ENCODE assay signal across 12 cellular contexts in the genomic region with DNA sequence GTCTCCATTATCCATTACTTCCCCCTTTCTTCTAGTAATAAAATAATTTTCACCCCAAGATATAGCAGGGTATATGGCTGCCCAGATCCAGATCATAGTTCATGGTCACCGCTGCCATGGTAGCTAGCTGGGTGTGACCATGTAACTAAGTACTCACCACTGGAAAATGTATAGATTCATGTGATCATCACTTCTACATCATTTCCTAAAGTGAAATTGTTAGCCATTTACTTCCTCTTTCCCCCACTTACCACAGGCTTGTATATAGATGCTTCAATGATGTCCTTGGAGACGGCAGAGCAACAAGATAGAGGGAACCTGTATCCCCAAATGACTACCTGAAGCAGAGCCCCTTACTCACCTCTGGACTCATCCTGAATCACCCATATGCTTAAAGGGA. TPM values are rescaled to one million over a fixed set of nuclear protein-coding genes. Genes with fewer than 3 reads are reported as not detected.
DNase-seq lines count a peak whose midpoint lies in the region; ATAC-seq and TF ChIP-seq lines count a peak whose summit lies in the region.
"Had no signal": no experiment of that assay in that cellular context is flagged by ENCODE, and none has a peak within 500 bp of the region (broad histone marks: within the 10 kb centered on the region; RNA-seq: fewer than 3 reads in every experiment).

No MANE protein-coding gene starts in this region.

- no peaks in the 10 kb centered on the region for H3K36me3 Mint-ChIP-seq in dendritic cell treated with granulocyte-macrophage colony-stimulating factor and Interleukin-4, amounts not matched to agents 40 ng/mL and 50 ng/mL, for 4 days (ENCODE audit: low read depth)

- peak in 3 of 4 donors; percentile 24 to 51 (median 39) for ATAC-seq in heart left ventricle
- no peak for ATAC-seq in left ventricle myocardium superior
- peak; percentile 71 for ATAC-seq in PC-3
- peak; percentile 44 for ATAC-seq in aorta (ENCODE audit: low FRiP score)

- no peak overlapping the region for H3K4me3 ChIP-seq in heart left ventricle
- peak overlapping the region; percentile 25; the same call in 1 of the 2 replicates for H3K4me3 ChIP-seq in PC-3 (ENCODE audit: low read length)
- no peak overlapping the region for H3K4me3 ChIP-seq in aorta (ENCODE audit: low read length in 2 of 2)
- H3K4me3 ChIP-seq in BE2C (ENCODE audit: low read depth, low read length): no peak overlapping the region
- H3K4me3 ChIP-seq: thoracic aorta had no signal

- H3K4me1 ChIP-seq in heart left ventricle (peaks cover 0 to 78% (median 0%) of the 10 kb centered on the region in 12 donors), PC-3 (ENCODE audit: insufficient read depth, low read length) (peaks cover 36% of the 10 kb centered on the region), aorta (ENCODE audit: control insufficient read depth in 1 of 2, insufficient read depth in 2 of 2, low read length in 2 of 2) (no peaks in the 10 kb centered on the region), BE2C (no peaks in the 10 kb centered on the region)

- H3K4me1 Mint-ChIP-seq in dendritic cell treated with granulocyte-macrophage colony-stimulating factor and Interleukin-4, amounts not matched to agents 40 ng/mL and 50 ng/mL, for 4 days (ENCODE audit: low read depth): peaks cover 65% of the 10 kb centered on the region

- H3K27me3 ChIP-seq in heart left ventricle: no peaks in the 10 kb centered on the region
- H3K27me3 ChIP-seq in PC-3 (ENCODE audit: low read length): no peaks in the 10 kb centered on the region
- H3K27me3 ChIP-seq in aorta (ENCODE audit: control insufficient read depth in 1 of 2, insufficient read depth in 2 of 2, low read length in 1 of 2): no peaks in the 10 kb centered on the region
- H3K27me3 ChIP-seq in BE2C: no peaks in the 10 kb centered on the region

- DNase-seq in heart left ventricle: no peak
- DNase-seq in left ventricle myocardium superior: no peak
- peak; percentile 78 for DNase-seq in PC-3
- peak in 1 of 2 donors; percentile 63 for DNase-seq in aorta
- DNase-seq in SW480 (ENCODE audit: low spot score): no peak
- no peak for DNase-seq in BE2C
- no peak for DNase-seq in NCI-H345 (lab: John Stamatoyannopoulos, UW)
- DNase-seq: amniotic stem cell, NCI-H1930, nucleus accumbens had no signal

- no peaks in the 10 kb centered on the region for H4K20me1 ChIP-seq in PC-3 (ENCODE audit: low read length)

- peaks cover 3% of the 10 kb centered on the region for H3F3A ChIP-seq in PC-3 (ENCODE audit: low read length, unreplicated experiment)

- H3K27ac ChIP-seq in heart left ventricle (peak overlapping the region in 1 of 12 donors; percentile 84), PC-3 (ENCODE audit: low read length) (peak overlapping the region; percentile 99), aorta (ENCODE audit: low read depth in 1 of 2, low read length in 2 of 2) (no peak overlapping the region)
- H3K27ac ChIP-seq: thoracic aorta had no signal

- POLR2A ChIA-PET in PC-3 (lab: Charles Lee; ENCODE audit: unreplicated experiment): no interaction called here

- no peaks in the 10 kb centered on the region for H3K79me2 ChIP-seq in PC-3 (ENCODE audit: low read length)

- no peaks in the 10 kb centered on the region for H3K9me2 ChIP-seq in PC-3 (replicated peaks; ENCODE audit: low read length)

- peak overlapping the region; percentile 68 for H3K4me2 ChIP-seq in PC-3 (ENCODE audit: low read length)

- no TSS peak for BruUV-seq in PC-3 (replicated peaks; lab: Mats Ljungman, UMichigan)

- H3K36me3 ChIP-seq in heart left ventricle (no peaks in the 10 kb centered on the region), PC-3 (ENCODE audit: low read depth, low read length) (no peaks in the 10 kb centered on the region), aorta (ENCODE audit: control insufficient read depth in 1 of 2, insufficient read depth in 2 of 2, low read length in 1 of 2) (no peaks in the 10 kb centered on the region), BE2C (no peaks in the 10 kb centered on the region)
- H3K36me3 ChIP-seq: thoracic aorta had no signal

- H3K27me3 Mint-ChIP-seq in dendritic cell treated with granulocyte-macrophage colony-stimulating factor and Interleukin-4, amounts not matched to agents 40 ng/mL and 50 ng/mL, for 4 days: no peaks in the 10 kb centered on the region

- intact Hi-C loops in heart left ventricle (cut with DNase I) (no loop called here), left ventricle myocardium superior (cut with micrococcal nuclease) (no loop called here), PC-3 (cut with micrococcal nuclease) (no loop called here), aorta (cut with DNase I) (no loop called here)
- intact Hi-C loops in dendritic cell treated with granulocyte-macrophage colony-stimulating factor and Interleukin-4, amounts not matched to agents 40 ng/mL and 50 ng/mL, for 4 days (cut with micrococcal nuclease): loop anchor here (1.0 kb wide), 1 partner anchor 63 kb away; no protein-coding TSS in a partner anchor

- H3K9me3 Mint-ChIP-seq in dendritic cell treated with granulocyte-macrophage colony-stimulating factor and Interleukin-4, amounts not matched to agents 40 ng/mL and 50 ng/mL, for 4 days: no peaks in the 10 kb centered on the region

- CTCF ChIA-PET in PC-3 (lab: Charles Lee): interaction anchor here (0.6 kb wide), 1 partner anchor 67 kb away, joined by 3 read pairs; no protein-coding TSS in a partner anchor

- peak overlapping the region; percentile 96 for H3K27ac Mint-ChIP-seq in dendritic cell treated with granulocyte-macrophage colony-stimulating factor and Interleukin-4, amounts not matched to agents 40 ng/mL and 50 ng/mL, for 4 days

- WGBS in heart left ventricle, 4 donors: 80 to 90% (median 89%) methylated on average over 2 of the region's 2 CpGs
- 90 to 94% methylated on average over 2 of the region's 2 CpGs for WGBS in aorta, 2 donors

- no peak overlapping the region for H3K4me3 Mint-ChIP-seq in dendritic cell treated with granulocyte-macrophage colony-stimulating factor and Interleukin-4, amounts not matched to agents 40 ng/mL and 50 ng/mL, for 4 days

- peak overlapping the region; percentile 50 for H2AFZ ChIP-seq in PC-3 (ENCODE audit: low read length)

- H3K9me3 ChIP-seq in heart left ventricle (no peaks in the 10 kb centered on the region), PC-3 (ENCODE audit: low read length) (no peaks in the 10 kb centered on the region), aorta (ENCODE audit: control insufficient read depth, low read length) (no peaks in the 10 kb centered on the region), BE2C (no peaks in the 10 kb centered on the region)
- H3K9me3 ChIP-seq: thoracic aorta had no signal

- TF ChIP-seq CTCF in heart left ventricle (IDR thresholded peaks at IDR 0.05): no peak
- no peak for TF ChIP-seq CTCF in PC-3 (conservative IDR thresholded peaks at IDR 0.05; ENCODE audit: low read depth, low read length)
- TF ChIP-seq CTCF in BE2C (IDR thresholded peaks at IDR 0.05; ENCODE audit: low read depth, low read length): no peak

- no peak for TF ChIP-seq POLR2A in heart left ventricle (IDR thresholded peaks at IDR 0.05)

- H3K9ac ChIP-seq in PC-3 (ENCODE audit: low read length): peak overlapping the region; percentile 86

RNA-seq across cellular contexts. Expression of a gene that starts 22.7 kb away (rescaled TPM):
- 10 to 100 TPM; 13.3 to 23.3 (median 18.8) TPM for total RNA-seq in heart left ventricle
- polyA plus RNA-seq in heart left ventricle: 1 to 10 TPM; 5.8 to 8.2 TPM
- total RNA-seq in left ventricle myocardium superior: 21.1 TPM
- 17.1 and 17.3 TPM in 2 replicates for total RNA-seq in PC-3 (2014; rRNA removed)
- total RNA-seq in aorta: 10 to 100 TPM; 20.9 to 25.3 TPM
- 1 to 10 TPM; 3.4 to 5.0 TPM for polyA plus RNA-seq in aorta
- polyA plus RNA-seq in BE2C (2012; ENCODE audit: insufficient read depth, insufficient read length, low read depth): 3.7 TPM
